ENCODE assay signal across 23 cellular contexts in genomic region chr11:112885744-112886706, GRCh38.
A peak's percentile ranks its signal among the peaks of the same experiment; 100 is the strongest.
DNase-seq lines count a peak whose midpoint lies in the region; ATAC-seq, FAIRE-seq and TF ChIP-seq lines count a peak whose summit lies in the region.
"Had no signal": no experiment of that assay in that cellular context is flagged by ENCODE, and none has a peak within 500 bp of the region (broad histone marks: within the 10 kb centered on the region; RNA-seq: fewer than 3 reads in every experiment).

No MANE protein-coding gene starts in this region.

- peak overlapping the region; percentile 6 to 59 (median 38) for H3K4me3 Mint-ChIP-seq in immature natural killer cell
- H3K4me3 Mint-ChIP-seq: CD14-positive monocyte had no signal

- H3K36me3 ChIP-seq in mucosa of descending colon (ENCODE audit: low read depth), result no peaks in the 10 kb centered on the region
- H3K36me3 ChIP-seq: esophagus muscularis mucosa, gastrocnemius medialis, MG63 had no signal

- peak; percentile 24 for FAIRE-seq in GM12892 (lab: Jason Lieb, UNC)
- FAIRE-seq: GM12878 had no signal

- no peak for ATAC-seq in HG03097 (IDR thresholded peaks at IDR 0.05; ENCODE audit: low FRiP score, unreplicated experiment)
- no peak for ATAC-seq in HG03139 (IDR thresholded peaks at IDR 0.05; ENCODE audit: unreplicated experiment)
- no peak for ATAC-seq in mucosa of descending colon
- no peak for ATAC-seq in GM21515 (IDR thresholded peaks at IDR 0.05; ENCODE audit: unreplicated experiment)
- ATAC-seq: activated naive CD4-positive, alpha-beta T cell treated with anti-CD3 and anti-CD28 coated beads, Interleukin-2, amount 50 U/mL, for 72 hours; gastrocnemius medialis; GM12878; Panc1 had no signal

- H3K27me3 Mint-ChIP-seq in immature natural killer cell (ENCODE audit: low read depth in 3 of 3), result peaks cover 1 to 4% (median 4%) of the 10 kb centered on the region in 3 donors

- H3K9me3 ChIP-seq in mucosa of descending colon, result no peaks in the 10 kb centered on the region
- H3K9me3 ChIP-seq: esophagus muscularis mucosa, gastrocnemius medialis, MG63, testis had no signal

- peak overlapping the region; percentile 38 to 96 (median 66) for H3K27ac Mint-ChIP-seq in immature natural killer cell
- H3K27ac Mint-ChIP-seq: activated naive CD4-positive, alpha-beta T cell treated with anti-CD3 and anti-CD28 coated beads, Interleukin-2, amount 50 U/mL, for 72 hours had no signal

- no peaks in the 10 kb centered on the region for H3K9me3 Mint-ChIP-seq in immature natural killer cell
- H3K9me3 Mint-ChIP-seq: activated naive CD4-positive, alpha-beta T cell treated with anti-CD3 and anti-CD28 coated beads, Interleukin-2, amount 50 U/mL, for 72 hours had no signal

- intact Hi-C loops in mucosa of descending colon (cut with DNase I, micrococcal nuclease), result no loop called here

- peak; percentile 47 for DNase-seq in A172 (ENCODE audit: low spot score)
- no peak for DNase-seq in GM12892 (ENCODE audit: insufficient read length)
- peak; percentile 33 for DNase-seq in NCI-H774 (lab: John Stamatoyannopoulos, UW)
- no peak for DNase-seq in immature natural killer cell
- DNase-seq in mucosa of descending colon, result no peak
- DNase-seq: activated CD4-positive, alpha-beta T cell treated with anti-CD3 and anti-CD28 coated beads, Interleukin-2, amount 50 U/mL, for 1 hour; DMS79 treated with DMSO at 0.1 percent for 48 hours; effector CD4-positive, alpha-beta T cell; gastrocnemius medialis; MG63; NCI-H226; NK-92 treated with Interleukin-12 subunit alpha and Interleukin-12 subunit beta, amount 100 ng/mL, for 24 hours; stimulated activated CD4-positive, alpha-beta T cell treated with anti-CD3 and anti-CD28 coated beads, Interleukin-4, amount 100 ng/mL, for 1 hour; stimulated activated naive CD4-positive, alpha-beta T cell; testis had no signal

- H3K4me1 Mint-ChIP-seq in immature natural killer cell, result peaks cover 0 to 24% of the 10 kb centered on the region in 2 donors
- H3K4me1 Mint-ChIP-seq: CD14-positive monocyte had no signal

- peaks cover 0 to 8% (median 0%) of the 10 kb centered on the region in 3 donors for H3K36me3 Mint-ChIP-seq in immature natural killer cell
- H3K36me3 Mint-ChIP-seq: activated naive CD4-positive, alpha-beta T cell treated with anti-CD3 and anti-CD28 coated beads, Interleukin-2, amount 50 U/mL, for 72 hours; CD14-positive monocyte had no signal

- no peak for TF ChIP-seq CTCF in mucosa of descending colon (IDR thresholded peaks at IDR 0.05)

- H3K4me1 ChIP-seq in mucosa of descending colon (ENCODE audit: low read depth), result no peaks in the 10 kb centered on the region
- H3K4me1 ChIP-seq: testis had no signal

- TF ChIP-seq POLR2A in GM12892 (IDR thresholded peaks at IDR 0.05; ENCODE audit: low read depth, low read length), result no peak

- no peak overlapping the region for H3K4me3 ChIP-seq in mucosa of descending colon
- H3K4me3 ChIP-seq: esophagus muscularis mucosa, gastrocnemius medialis, GM12878, MG63, testis had no signal

Comparison
In these comparisons a context has a peak if more than half of its experiments do, and no peak if none do; other contexts are left out.
1. DNase-seq: peak in A172 (single experiment) and NCI-H774 (single experiment); none in GM12892 (single experiment), immature natural killer cell (0 of 3) and mucosa of descending colon (0 of 3).